11 cellular contexts compared by ENCODE assay signal in genomic region chr6:6694825-6695710, GRCh38.
A peak's percentile ranks its signal among the peaks of the same experiment; 100 is the strongest.
DNase-seq lines count a peak whose midpoint lies in the region; ATAC-seq, FAIRE-seq and TF ChIP-seq lines count a peak whose summit lies in the region.
"Had no signal": no experiment of that assay in that cellular context is flagged by ENCODE, and none has a peak within 500 bp of the region (broad histone marks: within the 10 kb centered on the region; RNA-seq: fewer than 3 reads in every experiment).

No MANE protein-coding gene starts in this region.

- H3K9me3 ChIP-seq in Caco-2 (peaks cover 6% of the 10 kb centered on the region; the same call in 1 of the 2 replicates), ovary (no peaks in the 10 kb centered on the region)

- H3K27me3 ChIP-seq in Caco-2 (replicated peaks; ENCODE audit: control insufficient read depth, insufficient read depth, low read length) (no peaks in the 10 kb centered on the region), ovary (no peaks in the 10 kb centered on the region)

- peak overlapping the region; percentile 30 to 68 for H3K27ac ChIP-seq in ovary

- no TSS peak for BruUV-seq in Caco-2 (replicated peaks; lab: Mats Ljungman, UMichigan)

- CTCF ChIA-PET in Caco-2 (lab: Charles Lee): no interaction called here

- H3K27ac Mint-ChIP-seq in Caco-2 (ENCODE audit: unreplicated experiment): peak overlapping the region; percentile 49

- peaks cover 3% of the 10 kb centered on the region for H3K27me3 Mint-ChIP-seq in Caco-2 (ENCODE audit: insufficient read depth, unreplicated experiment)

- DNase-seq in Caco-2 (no peak), NOMO-1 treated with DMSO at 0.1 percent for 48 hours (lab: John Stamatoyannopoulos, UW; ENCODE audit: unreplicated experiment) (peak; percentile 87), fibroblast of villous mesenchyme (ENCODE audit: low read depth) (peak; percentile 48), ovary (peak; percentile 60 to 75 (median 63)), RKO (ENCODE audit: low spot score) (no peak), RCC 7860 (ENCODE audit: low spot score) (no peak), iPS-NIHi11 (ENCODE audit: low spot score) (no peak)
- DNase-seq: activated CD4-positive, CD25-positive, alpha-beta regulatory T cell treated with anti-CD3 and anti-CD28 coated beads, Interleukin-2, amount 50 U/mL, for 72 hours; DMS79 treated with DMSO at 0.1 percent for 48 hours; NCI-H226 had no signal

- WGBS in ovary, 3 donors: 14 to 23% (median 15%) methylated on average over 21 of the region's 21 CpGs

- H3K4me1 Mint-ChIP-seq in Caco-2 (ENCODE audit: low read depth, unreplicated experiment): no peaks in the 10 kb centered on the region

- intact Hi-C loops in Caco-2 (cut with micrococcal nuclease; ENCODE audit: unreplicated experiment): no loop called here
- intact Hi-C loops in ovary (cut with DNase I): loop anchor here in 1 of 4 donors (10.0 kb wide), 1 partner anchor 550 kb away; no protein-coding TSS in a partner anchor

- H3K36me3 ChIP-seq in Caco-2 (ENCODE audit: control insufficient read depth, insufficient read depth, low read length): no peaks in the 10 kb centered on the region
- no peaks in the 10 kb centered on the region for H3K36me3 ChIP-seq in ovary

- POLR2A ChIA-PET in Caco-2 (lab: Charles Lee): no interaction called here

- H3K4me3 Mint-ChIP-seq in Caco-2 (ENCODE audit: unreplicated experiment): no peak overlapping the region

- H3K36me3 Mint-ChIP-seq in Caco-2 (ENCODE audit: insufficient read depth, unreplicated experiment): no peaks in the 10 kb centered on the region

- H3K9me3 Mint-ChIP-seq in Caco-2 (ENCODE audit: unreplicated experiment): no peaks in the 10 kb centered on the region

- TF ChIP-seq POLR2A in ovary (IDR thresholded peaks at IDR 0.05): no peak

- no peak for FAIRE-seq in RCC 7860 (lab: Jason Lieb, UNC)

- ATAC-seq in GM19023 (IDR thresholded peaks at IDR 0.05; ENCODE audit: unreplicated experiment): no peak

- TF ChIP-seq CTCF in Caco-2 (IDR thresholded peaks at IDR 0.05; ENCODE audit: insufficient read depth in 1 of 2, low read depth in 1 of 2, low read length in 1 of 2, severe bottlenecking in 1 of 2, unreplicated experiment in 1 of 2) (no peak), fibroblast of villous mesenchyme (IDR thresholded peaks at IDR 0.05; ENCODE audit: insufficient read depth, low read depth, low read length) (no peak), ovary (IDR thresholded peaks at IDR 0.05) (no peak)

- H3K4me1 ChIP-seq in Caco-2: no peaks in the 10 kb centered on the region; the same call in 1 of the 2 replicates
- peaks cover 29% of the 10 kb centered on the region for H3K4me1 ChIP-seq in ovary (ENCODE audit: insufficient read depth)

- H3K4me3 ChIP-seq in Caco-2 (ENCODE audit: low read depth, low read length) (no peak overlapping the region), fibroblast of villous mesenchyme (ENCODE audit: low read depth, low read length) (no peak overlapping the region), ovary (peak overlapping the region; percentile 5)

- TF ChIP-seq EP300 in ovary (IDR thresholded peaks at IDR 0.05): no peak

Comparison
In these comparisons a context has a peak if more than half of its experiments do, and no peak if none do; other contexts are left out.
1. DNase-seq: peak in NOMO-1 treated with DMSO at 0.1 percent for 48 hours (single experiment), fibroblast of villous mesenchyme (single experiment) and ovary (5 of 5); none in Caco-2 (0 of 2), RKO (single experiment), RCC 7860 (single experiment) and iPS-NIHi11 (single experiment).